Comparison of ENCODE assay signal across 19 cellular contexts in the genomic region with DNA sequence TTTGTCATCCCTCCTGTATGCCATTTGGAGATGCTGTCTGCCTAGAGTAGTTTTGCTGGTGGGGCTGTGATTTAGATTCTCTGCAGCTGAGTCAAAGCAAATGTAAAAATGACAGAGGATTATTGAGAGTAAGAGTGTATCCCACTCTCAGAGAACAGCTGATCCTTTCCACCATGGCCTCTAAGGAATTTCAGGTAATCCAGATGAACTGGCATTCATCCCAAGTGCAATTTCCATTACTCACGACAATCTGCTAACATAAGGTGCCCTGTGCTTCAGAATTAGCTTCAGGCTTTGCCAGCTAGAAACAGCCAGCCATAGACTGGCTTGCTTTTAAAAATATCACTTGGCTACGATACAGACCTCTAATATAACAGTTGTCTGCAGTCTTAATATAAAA. TPM values are rescaled to one million over a fixed set of nuclear protein-coding genes. Genes with fewer than 3 reads are reported as not detected.
"Had no signal": no experiment of that assay in that cellular context is flagged by ENCODE, and none has a peak within 500 bp of the region (broad histone marks: within the 10 kb centered on the region; RNA-seq: fewer than 3 reads in every experiment).

No MANE protein-coding gene starts in this region.

- H3K27me3 ChIP-seq: right atrium auricular region had no signal

- H3K27ac ChIP-seq: right atrium auricular region, skin epidermis, transverse colon had no signal

- H3K4me3 Mint-ChIP-seq: activated CD8-positive, alpha-beta T cell treated with anti-CD3 and anti-CD28 coated beads, Interleukin-2, amount 10 ng/mL, durations not matched to agents 7 days and 5 days; naive thymus-derived CD4-positive, alpha-beta T cell; WTC11 had no signal

- H3K4me1 ChIP-seq: right atrium auricular region had no signal

- DNase-seq: activated CD4-positive, alpha-beta T cell treated with anti-CD3 and anti-CD28 coated beads for 48 hours; activated CD8-positive, alpha-beta memory T cell treated with anti-CD3 and anti-CD28 coated beads, Interleukin-2, amount 50 U/mL, for 4 hours; activated CD8-positive, alpha-beta T cell treated with anti-CD3 and anti-CD28 coated beads, Interleukin-2, amount 10 ng/mL, durations not matched to agents 7 days and 5 days; activated effector memory CD4-positive, alpha-beta T cell treated with anti-CD3 and anti-CD28 coated beads, Interleukin-2, amount 50 U/mL, for 16 hours; activated T-cell treated with anti-CD3 and anti-CD28 coated beads, Interleukin-2, amount 50 U/mL, for 48 hours; naive thymus-derived CD4-positive, alpha-beta T cell; posterior cingulate gyrus; stimulated activated CD4-positive, alpha-beta T cell treated with anti-CD3 and anti-CD28 coated beads, Interleukin-4, amount 100 ng/mL, for 24 hours; stimulated activated naive CD4-positive, alpha-beta T cell; T-helper 2 cell; transverse colon had no signal

- H3K9me3 Mint-ChIP-seq: activated naive CD4-positive, alpha-beta T cell treated with anti-CD3 and anti-CD28 coated beads, Interleukin-2, amount 50 U/mL, for 72 hours had no signal

- H3K27ac Mint-ChIP-seq: activated CD8-positive, alpha-beta T cell treated with anti-CD3 and anti-CD28 coated beads, Interleukin-2, amount 10 ng/mL, durations not matched to agents 7 days and 5 days; activated naive CD4-positive, alpha-beta T cell treated with anti-CD3 and anti-CD28 coated beads, Interleukin-2, amount 50 U/mL, for 72 hours; naive thymus-derived CD4-positive, alpha-beta T cell; WTC11 had no signal

- H3K4me3 ChIP-seq: right atrium auricular region, skin epidermis, transverse colon had no signal

- H3K9me3 ChIP-seq: right atrium auricular region, transverse colon had no signal

- H3K36me3 Mint-ChIP-seq: activated naive CD4-positive, alpha-beta T cell treated with anti-CD3 and anti-CD28 coated beads, Interleukin-2, amount 50 U/mL, for 72 hours; naive thymus-derived CD4-positive, alpha-beta T cell; WTC11 had no signal

- H3K36me3 ChIP-seq: right atrium auricular region, transverse colon had no signal

RNA-seq across cellular contexts. Expression of a gene that starts 16.9 kb away (rescaled TPM):
- total RNA-seq: cardiac septum, right atrium auricular region had no signal

RNA-seq across cellular contexts. Expression of a gene that starts 59.2 kb away (rescaled TPM):
- total RNA-seq: activated CD8-positive, alpha-beta T cell treated with anti-CD3 and anti-CD28 coated beads, Interleukin-2, amount 10 ng/mL, durations not matched to agents 7 days and 5 days; activated naive CD4-positive, alpha-beta T cell treated with anti-CD3 and anti-CD28 coated beads, Interleukin-2, amount 50 U/mL, for 72 hours; cardiac septum; left lobe of liver; lung microvascular endothelial cell; naive thymus-derived CD4-positive, alpha-beta T cell; right atrium auricular region had no signal
- polyA plus RNA-seq: esophagus had no signal
